Comparison of ENCODE assay signal across 9 cellular contexts in genomic region chr6:70221025-70221714, GRCh38.
DNase-seq lines count a peak whose midpoint lies in the region; ATAC-seq, FAIRE-seq and TF ChIP-seq lines count a peak whose summit lies in the region.
"Had no signal": no experiment of that assay in that cellular context is flagged by ENCODE, and none has a peak within 500 bp of the region (broad histone marks: within the 10 kb centered on the region; RNA-seq: fewer than 3 reads in every experiment).

No MANE protein-coding gene starts in this region.

- intact Hi-C loops in PC-3 (cut with micrococcal nuclease): loop anchor here (1.0 to 5.0 kb wide), 3 partner anchors 68 to 466 kb away; no protein-coding TSS in a partner anchor

- no peak overlapping the region for H3K4me3 ChIP-seq in A549
- H3K4me3 ChIP-seq in PC-3 (ENCODE audit: low read length): no peak overlapping the region
- no peak overlapping the region for H3K4me3 ChIP-seq in epithelial cell of proximal tubule (ENCODE audit: low read depth, low read length)
- no peak overlapping the region for H3K4me3 ChIP-seq in osteoblast (ENCODE audit: insufficient read depth, low read length)

- H4K20me1 ChIP-seq in PC-3 (ENCODE audit: low read length) (no peaks in the 10 kb centered on the region; the same call in 1 of the 2 replicates), osteoblast (ENCODE audit: insufficient read depth, low read length) (no peaks in the 10 kb centered on the region)

- H2AFZ ChIP-seq in PC-3 (ENCODE audit: low read length): no peak overlapping the region
- no peak overlapping the region for H2AFZ ChIP-seq in osteoblast (ENCODE audit: low read length)

- TF ChIP-seq EP300 in A549 (IDR thresholded peaks at IDR 0.05): no peak

- ATAC-seq in A549 (peak; percentile 34 to 49; a peak in 3 of 6 replicates), HG03469 (IDR thresholded peaks at IDR 0.05; ENCODE audit: unreplicated experiment) (peak; percentile 41), PC-3 (no peak), HG03439 (IDR thresholded peaks at IDR 0.05; ENCODE audit: unreplicated experiment) (no peak)

- TF ChIP-seq CTCF in A549 (IDR thresholded peaks at IDR 0.05) (peak; percentile 68), PC-3 (conservative IDR thresholded peaks at IDR 0.05; ENCODE audit: low read depth, low read length) (peak; percentile 55), epithelial cell of proximal tubule (conservative IDR thresholded peaks at IDR 0.05; ENCODE audit: low read depth, low read length) (peak; percentile 71), osteoblast (IDR thresholded peaks at IDR 0.05; ENCODE audit: extremely low read depth, low read depth, low read length) (peak; percentile 67)

- H3K27me3 ChIP-seq in PC-3 (ENCODE audit: low read length) (peaks cover 15% of the 10 kb centered on the region), osteoblast (ENCODE audit: insufficient read depth, low read length) (peaks cover 12% of the 10 kb centered on the region)

- no TSS peak for BruUV-seq in PC-3 (replicated peaks; lab: Mats Ljungman, UMichigan)

- no peak for FAIRE-seq in A549 (lab: Jason Lieb, UNC)

- H3K36me3 ChIP-seq in PC-3 (ENCODE audit: low read depth, low read length) (no peaks in the 10 kb centered on the region), osteoblast (ENCODE audit: insufficient read depth, low read length) (no peaks in the 10 kb centered on the region)

- H3K27ac ChIP-seq in A549: no peak overlapping the region
- H3K27ac ChIP-seq in PC-3 (ENCODE audit: low read length): no peak overlapping the region
- no peak overlapping the region for H3K27ac ChIP-seq in osteoblast (ENCODE audit: low read depth, low read length)
- H3K27ac ChIP-seq: epithelial cell of prostate had no signal

- no peak overlapping the region for H3K4me2 ChIP-seq in A549
- no peak overlapping the region for H3K4me2 ChIP-seq in PC-3 (ENCODE audit: low read length)
- no peak overlapping the region for H3K4me2 ChIP-seq in osteoblast (ENCODE audit: insufficient read depth, low read length)

- no peaks in the 10 kb centered on the region for H3K9me3 ChIP-seq in A549
- no peaks in the 10 kb centered on the region for H3K9me3 ChIP-seq in PC-3 (ENCODE audit: low read length)
- H3K9me3 ChIP-seq in osteoblast (ENCODE audit: low read depth, low read length): no peaks in the 10 kb centered on the region

- H3K9me2 ChIP-seq in PC-3 (replicated peaks; ENCODE audit: low read length): no peaks in the 10 kb centered on the region

- H3K4me1 ChIP-seq in A549 (no peaks in the 10 kb centered on the region), PC-3 (ENCODE audit: insufficient read depth, low read length) (no peaks in the 10 kb centered on the region), osteoblast (ENCODE audit: insufficient read depth, low read length) (no peaks in the 10 kb centered on the region)

- H3F3A ChIP-seq in PC-3 (ENCODE audit: low read length, unreplicated experiment): no peaks in the 10 kb centered on the region

- DNase-seq in A549 (ENCODE audit: low read depth in 1 of 2, low spot score in 1 of 2): peak; percentile 12 to 15
- DNase-seq in GM03348 (ENCODE audit: low spot score): peak; percentile 52
- peak; percentile 36 for DNase-seq in PC-3
- peak; percentile 7 for DNase-seq in epithelial cell of proximal tubule (ENCODE audit: low read depth)
- DNase-seq in osteoblast (ENCODE audit: insufficient read length, low spot score, missing footprints): peak; percentile 5
- DNase-seq in NK-92 (lab: John Stamatoyannopoulos, UW; ENCODE audit: unreplicated experiment): no peak

- H3K79me2 ChIP-seq in PC-3 (ENCODE audit: low read length) (no peaks in the 10 kb centered on the region), osteoblast (ENCODE audit: insufficient read depth, low read length) (no peaks in the 10 kb centered on the region)

- POLR2A ChIA-PET in A549 (lab: Yijun Ruan, JAX): interaction anchor here (0.6 to 1.0 kb wide), 2 partner anchors 11 to 192 kb away, joined by 3 to 4 read pairs; partner anchors contain the start of gene FAM135A
- POLR2A ChIA-PET in PC-3 (lab: Charles Lee; ENCODE audit: unreplicated experiment): no interaction called here

- H3K9ac ChIP-seq in PC-3 (ENCODE audit: low read length): no peak overlapping the region

- TF ChIP-seq POLR2A in A549 (IDR thresholded peaks at IDR 0.05; ENCODE audit: low read length): no peak

- CTCF ChIA-PET in A549 (lab: Yijun Ruan, JAX): interaction anchor here (0.6 to 2.8 kb wide), 33 partner anchors 9 to 972 kb away, joined by 3 to 34 read pairs (median 5); partner anchors contain the start of genes B3GAT2 and SDHAF4
- CTCF ChIA-PET in PC-3 (lab: Charles Lee): interaction anchor here (0.5 to 1.8 kb wide), 10 partner anchors 22 to 735 kb away, joined by 3 to 18 read pairs (median 4); no protein-coding TSS in a partner anchor

- 15% methylated on average over 4 of the region's 4 CpGs for WGBS in A549 (ENCODE audit: missing lambda C conversion rate)

- TF ChIP-seq RAD21 in A549 (conservative IDR thresholded peaks at IDR 0.05 in 1 of 2, IDR thresholded peaks at IDR 0.05 in 1 of 2): peak; percentile 69 to 81

TF ChIP-seq in A549, 52 proteins besides CTCF, POLR2A, EP300 and RAD21:
- peak; percentile 51; the same call in 2 of the 3 replicates for TF ChIP-seq SMC3 (IDR thresholded peaks at IDR 0.05)
- no peak for TF ChIP-seq MAFK (IDR thresholded peaks at IDR 0.05; ENCODE audit: partially characterized antibody)

Comparison
In these comparisons a context has a peak if more than half of its experiments do, and no peak if none do; other contexts are left out.
1. ATAC-seq: peak in A549 (2 of 2) and HG03469 (single experiment); none in PC-3 (single experiment) and HG03439 (single experiment).
2. Peak in every context shown above with its lines, with median percentiles within 50 percentile points of each other: CTCF ChIP-seq.